ENCODE assay signal across 18 cellular contexts in genomic region chr6:80364206-80364605, GRCh38.
A peak's percentile ranks its signal among the peaks of the same experiment; 100 is the strongest.
DNase-seq lines count a peak whose midpoint lies in the region; ATAC-seq and TF ChIP-seq lines count a peak whose summit lies in the region.
"Had no signal": no experiment of that assay in that cellular context is flagged by ENCODE, and none has a peak within 500 bp of the region (broad histone marks: within the 10 kb centered on the region; RNA-seq: fewer than 3 reads in every experiment).

No MANE protein-coding gene starts in this region.

- no peak for TF ChIP-seq CTCF in heart right ventricle (IDR thresholded peaks at IDR 0.05)
- no peak for TF ChIP-seq CTCF in brain (conservative IDR thresholded peaks at IDR 0.05)
- no peak for TF ChIP-seq CTCF in nephron (IDR thresholded peaks at IDR 0.05; ENCODE audit: unreplicated experiment in 3 of 3)
- no peak for TF ChIP-seq CTCF in hepatocyte (IDR thresholded peaks at IDR 0.05; ENCODE audit: poor library complexity)

- no peaks in the 10 kb centered on the region for H4K20me1 ChIP-seq in hepatocyte (ENCODE audit: insufficient read depth, poor library complexity, severe bottlenecking)
- H4K20me1 ChIP-seq: BLaER1 had no signal

- H3K4me1 Mint-ChIP-seq in brain (peaks cover 12% of the 10 kb centered on the region), nephron (peaks cover 29% of the 10 kb centered on the region)
- H3K4me1 Mint-ChIP-seq: B cell; CD4-positive, CD25-positive, alpha-beta regulatory T cell had no signal

- H3K4me2 ChIP-seq in hepatocyte = no peak overlapping the region
- H3K4me2 ChIP-seq: BLaER1 had no signal

- H3K36me3 ChIP-seq in heart right ventricle (no peaks in the 10 kb centered on the region), hepatocyte (replicated peaks; ENCODE audit: insufficient read depth, low read depth) (no peaks in the 10 kb centered on the region)
- H3K36me3 ChIP-seq: BLaER1 had no signal

- H3K9me3 Mint-ChIP-seq in brain (peaks cover 0 to 8% (median 0%) of the 10 kb centered on the region in 5 experiments), nephron (peaks cover 7% of the 10 kb centered on the region)
- H3K9me3 Mint-ChIP-seq: CD8-positive, alpha-beta T cell had no signal

- H2AFZ ChIP-seq in hepatocyte = no peak overlapping the region
- H2AFZ ChIP-seq: GM23248 had no signal

- H3K4me3 ChIP-seq in heart right ventricle = no peak overlapping the region
- H3K4me3 ChIP-seq in hepatocyte = no peak overlapping the region
- H3K4me3 ChIP-seq: BLaER1, GM23248 had no signal

- intact Hi-C loops in heart right ventricle (cut with DNase I) (loop anchor here in 1 of 10 donors (10.0 kb wide), 1 partner anchor 91 kb away; no protein-coding TSS in a partner anchor), left cardiac atrium (cut with DNase I) (no loop called here)

- DNase-seq in heart right ventricle (no peak), left cardiac atrium (no peak), HCEC 1CT (peak; percentile 15), retina (no peak), NCI-H1417 (lab: John Stamatoyannopoulos, UW) (no peak), hepatocyte (ENCODE audit: low spot score) (no peak)
- DNase-seq: CD4-positive, CD25-positive, alpha-beta regulatory T cell; CD8-positive, alpha-beta T cell; DMS153; DND-41; H7 had no signal

- H3K36me3 Mint-ChIP-seq in brain (no peaks in the 10 kb centered on the region), nephron (ENCODE audit: low read depth) (no peaks in the 10 kb centered on the region)

- peaks cover 2% of the 10 kb centered on the region for H3K27me3 Mint-ChIP-seq in brain
- no peaks in the 10 kb centered on the region for H3K27me3 Mint-ChIP-seq in nephron (ENCODE audit: low read depth)
- H3K27me3 Mint-ChIP-seq: B cell; CD4-positive, CD25-positive, alpha-beta regulatory T cell had no signal

- H3K4me3 Mint-ChIP-seq in brain (no peak overlapping the region), nephron (no peak overlapping the region)
- H3K4me3 Mint-ChIP-seq: B cell; CD4-positive, CD25-positive, alpha-beta regulatory T cell; CD8-positive, alpha-beta T cell had no signal

- H3K9me2 ChIP-seq in hepatocyte (replicated peaks; ENCODE audit: insufficient read depth) = no peaks in the 10 kb centered on the region

- H3K27me3 ChIP-seq in heart right ventricle (no peaks in the 10 kb centered on the region), hepatocyte (no peaks in the 10 kb centered on the region)
- H3K27me3 ChIP-seq: BLaER1 had no signal

- peaks cover 0 to 11% (median 0%) of the 10 kb centered on the region in 11 donors for H3K9me3 ChIP-seq in heart right ventricle
- no peaks in the 10 kb centered on the region for H3K9me3 ChIP-seq in hepatocyte (ENCODE audit: low read depth)
- H3K9me3 ChIP-seq: BLaER1 had no signal

- WGBS in heart right ventricle, 2 donors = 55 to 56% methylated on average over 4 of the region's 4 CpGs
- 83% methylated on average over 4 of the region's 4 CpGs for WGBS in hepatocyte (ENCODE audit: low lambda C conversion rate, missing lambda C conversion rate)

- ATAC-seq in heart right ventricle (peak in 5 of 8 donors; percentile 30 to 70 (median 53)), left cardiac atrium (no peak)
- ATAC-seq: CD8-positive, alpha-beta T cell; HCT116 had no signal

- H3K27ac Mint-ChIP-seq in brain = peak overlapping the region in 3 of 5 experiments; percentile 8 to 48 (median 21)
- peak overlapping the region in 2 of 3 experiments; percentile 33 to 65 for H3K27ac Mint-ChIP-seq in nephron
- H3K27ac Mint-ChIP-seq: B cell; CD4-positive, CD25-positive, alpha-beta regulatory T cell; CD8-positive, alpha-beta T cell had no signal

- H3K79me2 ChIP-seq in hepatocyte = no peaks in the 10 kb centered on the region

- H3K27ac ChIP-seq in heart right ventricle (no peak overlapping the region), hepatocyte (no peak overlapping the region)
- H3K27ac ChIP-seq: BLaER1, C4-2B, GM23248 had no signal

- H3K4me1 ChIP-seq in heart right ventricle (peaks cover 0 to 16% (median 7%) of the 10 kb centered on the region in 9 donors), hepatocyte (ENCODE audit: insufficient read depth) (no peaks in the 10 kb centered on the region)
- H3K4me1 ChIP-seq: BLaER1 had no signal

Comparison
In these comparisons a context has a peak if more than half of its experiments do, and no peak if none do; other contexts are left out.
1. ATAC-seq: peak in heart right ventricle (5 of 8); none in left cardiac atrium (0 of 2).